8 cellular contexts compared by ENCODE assay signal in the genomic region with DNA sequence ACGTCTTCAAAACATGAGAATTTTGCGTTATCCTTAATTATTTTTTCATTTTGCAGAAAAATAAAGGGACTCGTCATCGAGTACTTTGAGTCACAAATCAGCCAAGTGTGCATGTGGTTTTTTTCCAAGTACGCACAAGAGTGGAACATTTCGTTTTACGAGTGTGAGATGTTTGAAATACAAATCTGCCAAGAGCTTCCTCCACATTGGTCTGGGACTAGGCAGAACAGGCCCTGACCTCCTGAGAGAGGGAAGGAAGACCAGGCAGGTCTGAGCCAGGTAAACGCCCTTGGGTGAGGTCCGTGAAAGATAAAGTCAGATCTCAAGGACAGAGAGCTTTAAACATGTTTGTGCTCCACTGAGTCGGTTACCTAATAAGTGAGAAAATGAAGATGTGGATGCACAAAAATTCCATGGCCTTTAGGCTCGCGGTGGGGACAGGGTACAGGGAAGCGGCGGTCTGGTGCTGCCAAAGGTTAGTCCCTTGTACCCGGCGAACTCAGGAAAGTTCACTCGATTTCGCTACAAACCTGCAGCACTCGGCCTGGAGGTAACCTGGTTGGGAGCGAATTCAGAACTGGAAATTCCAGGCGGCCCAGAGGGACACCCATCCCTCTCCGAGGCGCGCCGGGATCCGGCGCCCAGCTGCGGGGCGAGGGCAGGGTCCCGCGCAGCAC. TPM values are rescaled to one million over a fixed set of nuclear protein-coding genes. Genes with fewer than 3 reads are reported as not detected.
DNase-seq lines count a peak whose midpoint lies in the region; ATAC-seq and TF ChIP-seq lines count a peak whose summit lies in the region.

No MANE protein-coding gene starts in this region.

- H3K27ac ChIP-seq in OCI-LY1 (ENCODE audit: low read depth, low read length, poor library complexity, severe bottlenecking): no peak overlapping the region
- H3K27ac ChIP-seq in dorsolateral prefrontal cortex: peak overlapping the region; percentile 90 to 100 (median 99)
- H3K27ac ChIP-seq in mesodermal cell (ENCODE audit: low read depth, low read length, severe bottlenecking): no peak overlapping the region

- intact Hi-C loops in dorsolateral prefrontal cortex (cut with DNase I): loop anchor here (1.0 to 10.0 kb wide), 5 partner anchors 70 to 352 kb away; a partner anchor contains a TSS

- H3F3A ChIP-seq in OCI-LY1 (ENCODE audit: insufficient read depth, low read length): no peaks in the 10 kb centered on the region

- H3K4me3 ChIP-seq in OCI-LY1 (ENCODE audit: low read depth, low read length, poor library complexity, severe bottlenecking) (peak overlapping the region; percentile 99), dorsolateral prefrontal cortex (peak overlapping the region; percentile 61 to 100 (median 94)), mesodermal cell (ENCODE audit: extremely low read depth, insufficient read depth, low read length, poor library complexity, severe bottlenecking) (peak overlapping the region; percentile 86)

- WGBS in mesodermal cell (ENCODE audit: insufficient coverage in 2 of 2), 2 experiments: 21 to 38% methylated on average over 16 to 24 of the region's 31 CpGs

- peaks cover 44% of the 10 kb centered on the region for H3K4me1 ChIP-seq in OCI-LY1 (ENCODE audit: insufficient read depth, low read length, severe bottlenecking)
- peaks cover 13% of the 10 kb centered on the region for H3K4me1 ChIP-seq in mesodermal cell (ENCODE audit: control insufficient read depth, insufficient read depth, low read length, poor library complexity, severe bottlenecking)

- no peaks in the 10 kb centered on the region for H4K20me1 ChIP-seq in OCI-LY1 (ENCODE audit: insufficient read depth, low read length)

- no peaks in the 10 kb centered on the region for H3K9me2 ChIP-seq in OCI-LY1 (ENCODE audit: low read depth, low read length)

- no peak for TF ChIP-seq CTCF in OCI-LY1 (IDR thresholded peaks at IDR 0.05; ENCODE audit: low read length)
- TF ChIP-seq CTCF in dorsolateral prefrontal cortex (IDR thresholded peaks at IDR 0.05 in 54 of 56, conservative IDR thresholded peaks at IDR 0.05 in 2 of 56; ENCODE audit: low read depth in 1 of 56, partially characterized antibody in 56 of 56): peak in 1 of 56 donors; percentile 6

- H3K9me3 ChIP-seq in OCI-LY1 (ENCODE audit: low read length) (no peaks in the 10 kb centered on the region), mesodermal cell (ENCODE audit: control insufficient read depth, low read length) (no peaks in the 10 kb centered on the region)

- no peaks in the 10 kb centered on the region for H3K27me3 ChIP-seq in OCI-LY1 (ENCODE audit: insufficient read depth, low read length)
- H3K27me3 ChIP-seq in dorsolateral prefrontal cortex: no peaks in the 10 kb centered on the region

- H3K36me3 ChIP-seq in OCI-LY1 (ENCODE audit: insufficient read depth, low read length): no peaks in the 10 kb centered on the region
- H3K36me3 ChIP-seq in mesodermal cell (ENCODE audit: control insufficient read depth, insufficient read depth, low read length): no peaks in the 10 kb centered on the region

- peak overlapping the region; percentile 99 for H3K4me2 ChIP-seq in OCI-LY1 (ENCODE audit: low read length)

- peak; percentile 13 for ATAC-seq in GM21619 (IDR thresholded peaks at IDR 0.05; ENCODE audit: unreplicated experiment)
- ATAC-seq in GM18519 (IDR thresholded peaks at IDR 0.05; ENCODE audit: low FRiP score, unreplicated experiment): no peak

- DNase-seq in DMS79 (lab: John Stamatoyannopoulos, UW) (peak; percentile 5), dorsolateral prefrontal cortex (peak in 2 of 10 donors; percentile 30 to 31), ureter (ENCODE audit: low spot score) (peak; percentile 55), UCSD-AML1 (lab: John Stamatoyannopoulos, UW; ENCODE audit: unreplicated experiment) (no peak)

- H3K79me2 ChIP-seq in OCI-LY1 (ENCODE audit: insufficient read depth, low read length): peaks cover 36% of the 10 kb centered on the region

- H2AFZ ChIP-seq in OCI-LY1 (ENCODE audit: low read length): peak overlapping the region; percentile 81; the same call in 1 of the 2 replicates

- peak overlapping the region; percentile 65 for H3K9ac ChIP-seq in OCI-LY1 (ENCODE audit: low read length)

RNA-seq across cellular contexts. Expression of a gene that starts 0.4 kb away (rescaled TPM):
- 100 to 1,000 TPM; 414 to 659 (median 555) TPM for total RNA-seq in dorsolateral prefrontal cortex
- polyA plus RNA-seq in mesodermal cell (2013, experiment 1 of 2): 508 TPM
- polyA plus RNA-seq in mesodermal cell (2013, experiment 2 of 2): 507 TPM
- total RNA-seq in ureter: 682 TPM

Comparison
In these comparisons a context has a peak if more than half of its experiments do, and no peak if none do; other contexts are left out.
1. H3K27ac ChIP-seq: peak in dorsolateral prefrontal cortex (59 of 59); none in OCI-LY1 (single experiment) and mesodermal cell (single experiment).
2. Peak in every context shown above with its lines, with median percentiles within 50 percentile points of each other: H3K4me3 ChIP-seq.